26 cellular contexts compared by ENCODE assay signal in genomic region chr4:10721616-10722015, GRCh38. TPM values are rescaled to one million over a fixed set of nuclear protein-coding genes. Genes with fewer than 3 reads are reported as not detected.
DNase-seq lines count a peak whose midpoint lies in the region; ATAC-seq and TF ChIP-seq lines count a peak whose summit lies in the region.
"Had no signal": no experiment of that assay in that cellular context is flagged by ENCODE, and none has a peak within 500 bp of the region (broad histone marks: within the 10 kb centered on the region; RNA-seq: fewer than 3 reads in every experiment).

No MANE protein-coding gene starts in this region.

- no peak for DNase-seq in natural killer cell treated with Interleukin-12 subunit alpha and Interleukin-12 subunit beta and Interleukin-15 and Interleukin-18, amount 100 ng/mL, for 72 hours (ENCODE audit: low spot score)
- DNase-seq in natural killer cell (no peak), NCI-H1417 treated with DMSO at 0.1 percent for 48 hours (lab: John Stamatoyannopoulos, UW) (peak; percentile 34), NCI-H748 treated with DMSO at 0.1 percent for 48 hours (lab: John Stamatoyannopoulos, UW) (peak; percentile 28)
- DNase-seq in activated naive CD4-positive, alpha-beta T cell treated with anti-CD3 and anti-CD28 coated beads, Interleukin-2, amount 50 U/mL, for 72 hours (ENCODE audit: low spot score in 2 of 2): no peak
- DNase-seq: activated CD4-positive, alpha-beta T cell treated with anti-CD3 and anti-CD28 coated beads for 36 hours; activated CD8-positive, alpha-beta memory T cell treated with anti-CD3 and anti-CD28 coated beads for 24 hours; activated gamma-delta T cell; AML-193; DMS79 treated with DMSO at 0.1 percent for 48 hours; gastrocnemius medialis; GM23248; Karpas-422; MV-4-11; spleen; upper lobe of left lung had no signal

- intact Hi-C loops in natural killer cell (cut with micrococcal nuclease): no loop called here

- peaks cover 2 to 17% of the 10 kb centered on the region in 2 donors for H3K27me3 Mint-ChIP-seq in natural killer cell treated with Interleukin-12 subunit alpha and Interleukin-12 subunit beta and Interleukin-15 and Interleukin-18, amount 100 ng/mL, for 72 hours
- H3K27me3 Mint-ChIP-seq in natural killer cell (ENCODE audit: low read depth in 2 of 2): peaks cover 5 to 21% of the 10 kb centered on the region in 2 donors
- H3K27me3 Mint-ChIP-seq in stimulated activated memory B cell treated with anti-CD40 and anti-IgM and Interleukin-4, amounts not matched to agents 10 μg/mL and 1 μg/mL and 100 μg/mL, for 72 hours: peaks cover 6% of the 10 kb centered on the region

- peaks cover 5% of the 10 kb centered on the region for H3K36me3 Mint-ChIP-seq in natural killer cell treated with Interleukin-12 subunit alpha and Interleukin-12 subunit beta and Interleukin-15 and Interleukin-18, amount 100 ng/mL, for 72 hours
- no peaks in the 10 kb centered on the region for H3K36me3 Mint-ChIP-seq in natural killer cell
- H3K36me3 Mint-ChIP-seq in stimulated activated memory B cell treated with anti-CD40 and anti-IgM and Interleukin-4, amounts not matched to agents 10 μg/mL and 1 μg/mL and 100 μg/mL, for 72 hours: peaks cover 10% of the 10 kb centered on the region
- no peaks in the 10 kb centered on the region for H3K36me3 Mint-ChIP-seq in activated naive CD4-positive, alpha-beta T cell treated with anti-CD3 and anti-CD28 coated beads, Interleukin-2, amount 50 U/mL, for 72 hours

- no peak for ATAC-seq in natural killer cell treated with Interleukin-12 subunit alpha and Interleukin-12 subunit beta and Interleukin-15 and Interleukin-18, amount 100 ng/mL, for 72 hours
- ATAC-seq in natural killer cell: no peak
- no peak for ATAC-seq in stimulated activated memory B cell treated with anti-CD40 and anti-IgM and Interleukin-4, amounts not matched to agents 10 μg/mL and 1 μg/mL and 100 μg/mL, for 72 hours
- no peak for ATAC-seq in GM18907 (IDR thresholded peaks at IDR 0.05; ENCODE audit: unreplicated experiment)
- no peak for ATAC-seq in activated naive CD4-positive, alpha-beta T cell treated with anti-CD3 and anti-CD28 coated beads, Interleukin-2, amount 50 U/mL, for 72 hours
- no peak for ATAC-seq in activated CD4-positive, CD25-positive, alpha-beta regulatory T cell treated with anti-CD3 and anti-CD28 coated beads, Interleukin-2, amount 50 U/mL, for 24 hours
- ATAC-seq: A549; activated CD4-positive, alpha-beta T cell treated with anti-CD3 and anti-CD28 coated beads for 36 hours; gastrocnemius medialis had no signal

- no peak for TF ChIP-seq CTCF in natural killer cell (IDR thresholded peaks at IDR 0.05)

- peak overlapping the region; percentile 31 for H3K4me3 Mint-ChIP-seq in natural killer cell treated with Interleukin-12 subunit alpha and Interleukin-12 subunit beta and Interleukin-15 and Interleukin-18, amount 100 ng/mL, for 72 hours
- no peak overlapping the region for H3K4me3 Mint-ChIP-seq in natural killer cell
- peak overlapping the region; percentile 1 for H3K4me3 Mint-ChIP-seq in stimulated activated memory B cell treated with anti-CD40 and anti-IgM and Interleukin-4, amounts not matched to agents 10 μg/mL and 1 μg/mL and 100 μg/mL, for 72 hours
- H3K4me3 Mint-ChIP-seq: activated CD4-positive, alpha-beta T cell treated with anti-CD3 and anti-CD28 coated beads for 36 hours; central memory CD8-positive, alpha-beta T cell; neural crest cell had no signal

- H3K27ac Mint-ChIP-seq in natural killer cell treated with Interleukin-12 subunit alpha and Interleukin-12 subunit beta and Interleukin-15 and Interleukin-18, amount 100 ng/mL, for 72 hours: peak overlapping the region; percentile 30 to 46
- H3K27ac Mint-ChIP-seq in natural killer cell: no peak overlapping the region
- H3K27ac Mint-ChIP-seq in stimulated activated memory B cell treated with anti-CD40 and anti-IgM and Interleukin-4, amounts not matched to agents 10 μg/mL and 1 μg/mL and 100 μg/mL, for 72 hours: peak overlapping the region; percentile 31
- H3K27ac Mint-ChIP-seq in activated naive CD4-positive, alpha-beta T cell treated with anti-CD3 and anti-CD28 coated beads, Interleukin-2, amount 50 U/mL, for 72 hours: no peak overlapping the region
- H3K27ac Mint-ChIP-seq: activated CD4-positive, alpha-beta T cell treated with anti-CD3 and anti-CD28 coated beads for 36 hours had no signal

- H3K9me3 Mint-ChIP-seq in natural killer cell treated with Interleukin-12 subunit alpha and Interleukin-12 subunit beta and Interleukin-15 and Interleukin-18, amount 100 ng/mL, for 72 hours: peaks cover 3% of the 10 kb centered on the region
- H3K9me3 Mint-ChIP-seq in natural killer cell: no peaks in the 10 kb centered on the region
- peaks cover 5% of the 10 kb centered on the region for H3K9me3 Mint-ChIP-seq in stimulated activated memory B cell treated with anti-CD40 and anti-IgM and Interleukin-4, amounts not matched to agents 10 μg/mL and 1 μg/mL and 100 μg/mL, for 72 hours
- peaks cover 0 to 3% of the 10 kb centered on the region in 2 donors for H3K9me3 Mint-ChIP-seq in activated naive CD4-positive, alpha-beta T cell treated with anti-CD3 and anti-CD28 coated beads, Interleukin-2, amount 50 U/mL, for 72 hours
- H3K9me3 Mint-ChIP-seq: central memory CD8-positive, alpha-beta T cell had no signal

- H3K4me1 Mint-ChIP-seq in natural killer cell treated with Interleukin-12 subunit alpha and Interleukin-12 subunit beta and Interleukin-15 and Interleukin-18, amount 100 ng/mL, for 72 hours (ENCODE audit: low read depth in 2 of 2): peaks cover 18 to 26% of the 10 kb centered on the region in 2 donors
- H3K4me1 Mint-ChIP-seq in natural killer cell: no peaks in the 10 kb centered on the region
- peaks cover 48% of the 10 kb centered on the region for H3K4me1 Mint-ChIP-seq in stimulated activated memory B cell treated with anti-CD40 and anti-IgM and Interleukin-4, amounts not matched to agents 10 μg/mL and 1 μg/mL and 100 μg/mL, for 72 hours
- H3K4me1 Mint-ChIP-seq: central memory CD8-positive, alpha-beta T cell had no signal

RNA-seq across cellular contexts. Expression of gene CLNK, which starts 37.0 kb away (rescaled TPM):
- total RNA-seq in natural killer cell treated with Interleukin-12 subunit alpha and Interleukin-12 subunit beta and Interleukin-15 and Interleukin-18, amount 100 ng/mL, for 72 hours: under 1 TPM; 0.45 to 0.70 TPM
- total RNA-seq in natural killer cell: 1 to 10 TPM in 2 of 3 donors, under 1 TPM in 1; 1.00 to 1.1 (median 1.0) TPM
- total RNA-seq in activated naive CD4-positive, alpha-beta T cell treated with anti-CD3 and anti-CD28 coated beads, Interleukin-2, amount 50 U/mL, for 72 hours: under 1 TPM in 1 of 2 donors, not detected in 1; 0.39 TPM
- total RNA-seq: activated CD4-positive, alpha-beta T cell treated with anti-CD3 and anti-CD28 coated beads for 36 hours; gastrocnemius medialis; GM23248; hepatocyte; lung microvascular endothelial cell; neural crest cell; right atrium auricular region; T-helper 2 cell treated with Interferon-gamma antibody and Interleukin-4, amounts not matched to agents 100 ng/mL and 5 ng/mL, for 36 hours had no signal

Comparison
In these comparisons a context has a peak if more than half of its experiments do, and no peak if none do; other contexts are left out.
1. H3K27ac Mint-ChIP-seq: peak in natural killer cell treated with Interleukin-12 subunit alpha and Interleukin-12 subunit beta and Interleukin-15 and Interleukin-18, amount 100 ng/mL, for 72 hours (2 of 2) and stimulated activated memory B cell treated with anti-CD40 and anti-IgM and Interleukin-4, amounts not matched to agents 10 μg/mL and 1 μg/mL and 100 μg/mL, for 72 hours (single experiment); none in natural killer cell (0 of 2) and activated naive CD4-positive, alpha-beta T cell treated with anti-CD3 and anti-CD28 coated beads, Interleukin-2, amount 50 U/mL, for 72 hours (0 of 2).
2. DNase-seq: peak in NCI-H1417 treated with DMSO at 0.1 percent for 48 hours (single experiment) and NCI-H748 treated with DMSO at 0.1 percent for 48 hours (single experiment); none in natural killer cell treated with Interleukin-12 subunit alpha and Interleukin-12 subunit beta and Interleukin-15 and Interleukin-18, amount 100 ng/mL, for 72 hours (single experiment), natural killer cell (single experiment) and activated naive CD4-positive, alpha-beta T cell treated with anti-CD3 and anti-CD28 coated beads, Interleukin-2, amount 50 U/mL, for 72 hours (0 of 2).